9 cellular contexts compared by ENCODE assay signal in genomic region chr7:30938435-30939316, GRCh38. TPM values are rescaled to one million over a fixed set of nuclear protein-coding genes. Genes with fewer than 3 reads are reported as not detected.
DNase-seq lines count a peak whose midpoint lies in the region; ATAC-seq and TF ChIP-seq lines count a peak whose summit lies in the region.
"Had no signal": no experiment of that assay in that cellular context is flagged by ENCODE, and none has a peak within 500 bp of the region (broad histone marks: within the 10 kb centered on the region; RNA-seq: fewer than 3 reads in every experiment).

No MANE protein-coding gene starts in this region.

- CTCF ChIA-PET in Panc1 (lab: Charles Lee), result interaction anchor here (0.6 to 1.7 kb wide), 11 partner anchors 24 to 1662 kb away, joined by 3 to 21 read pairs (median 3); no protein-coding TSS in a partner anchor

- WGBS in ovary, 3 donors, result 8 to 11% (median 9%) methylated on average over 21 to 25 of the region's 25 CpGs

- no peaks in the 10 kb centered on the region for H3K36me3 ChIP-seq in Panc1 (ENCODE audit: control insufficient read depth, insufficient read depth, low read length)
- H3K36me3 ChIP-seq in ovary, result no peaks in the 10 kb centered on the region
- no peaks in the 10 kb centered on the region for H3K36me3 ChIP-seq in upper lobe of right lung

- H3K27ac ChIP-seq in Panc1 (ENCODE audit: low read length) (no peak overlapping the region), ovary (no peak overlapping the region), upper lobe of right lung (no peak overlapping the region)
- H3K27ac ChIP-seq: skin epidermis had no signal

- no peak for TF ChIP-seq POLR2A in ovary (IDR thresholded peaks at IDR 0.05)

- H3K27me3 ChIP-seq in Panc1 (ENCODE audit: control insufficient read depth, insufficient read depth, low read length) (peaks cover 29% of the 10 kb centered on the region), ovary (no peaks in the 10 kb centered on the region), upper lobe of right lung (peaks cover 6% of the 10 kb centered on the region)

- H3K4me3 ChIP-seq in Panc1 (ENCODE audit: low read depth in 2 of 2, low read length in 2 of 2) (peak overlapping the region in 1 of 2 experiments; percentile 3; a peak in 1 of 4 replicates), ovary (no peak overlapping the region), upper lobe of right lung (no peak overlapping the region)
- H3K4me3 ChIP-seq: skin epidermis had no signal

- peak; percentile 100 for TF ChIP-seq CTCF in Panc1 (IDR thresholded peaks at IDR 0.05)
- TF ChIP-seq CTCF in ovary (IDR thresholded peaks at IDR 0.05), result peak; percentile 67 to 76 (median 67)
- peak; percentile 99 for TF ChIP-seq CTCF in upper lobe of right lung (IDR thresholded peaks at IDR 0.05)

- BruUV-seq in Panc1 (replicated peaks; lab: Mats Ljungman, UMichigan), result no TSS peak

- H3K9me3 ChIP-seq in Panc1 (ENCODE audit: control insufficient read depth, insufficient read depth, low read depth, low read length) (no peaks in the 10 kb centered on the region), ovary (no peaks in the 10 kb centered on the region), upper lobe of right lung (no peaks in the 10 kb centered on the region)

- DNase-seq in DMS79 treated with DMSO at 0.1 percent for 48 hours (lab: John Stamatoyannopoulos, UW) (peak; percentile 77), HuH-7.5 (ENCODE audit: low spot score) (peak; percentile 87), Panc1 (ENCODE audit: low read depth, low spot score) (peak; percentile 73), glomerular visceral epithelial cell (ENCODE audit: extremely low spot score) (peak; percentile 74), ovary (peak; percentile 67 to 85 (median 78)), upper lobe of right lung (peak; percentile 92)
- DNase-seq in activated T-helper 2 cell treated with anti-CD3 and anti-CD28 coated beads, Interferon-gamma antibody, Interleukin-2, Interleukin-4, amounts not matched to agents 10 μg/mL and 5 μg/mL and 100 μg/mL, durations not matched to agents 14 hours and 24 hours and 36 hours (ENCODE audit: low spot score), result peak; percentile 54

- H3K4me3 Mint-ChIP-seq in activated T-helper 2 cell treated with anti-CD3 and anti-CD28 coated beads, Interferon-gamma antibody, Interleukin-2, Interleukin-4, amounts not matched to agents 10 μg/mL and 5 μg/mL and 100 μg/mL, durations not matched to agents 14 hours and 24 hours and 36 hours (ENCODE audit: low read depth), result no peak overlapping the region

- H3K36me3 Mint-ChIP-seq in activated T-helper 2 cell treated with anti-CD3 and anti-CD28 coated beads, Interferon-gamma antibody, Interleukin-2, Interleukin-4, amounts not matched to agents 10 μg/mL and 5 μg/mL and 100 μg/mL, durations not matched to agents 14 hours and 24 hours and 36 hours (ENCODE audit: low read depth), result no peaks in the 10 kb centered on the region

- no peak for TF ChIP-seq EP300 in ovary (IDR thresholded peaks at IDR 0.05)

- ATAC-seq in GM21529 (IDR thresholded peaks at IDR 0.05; ENCODE audit: unreplicated experiment) (peak; percentile 92), Panc1 (peak; percentile 97), upper lobe of right lung (peak; percentile 95)

- intact Hi-C loops in Panc1 (cut with micrococcal nuclease; ENCODE audit: unreplicated experiment), result loop anchor here (5.0 kb wide), 1 partner anchor 184 kb away; no protein-coding TSS in a partner anchor
- intact Hi-C loops in activated T-helper 2 cell treated with anti-CD3 and anti-CD28 coated beads, Interferon-gamma antibody, Interleukin-2, Interleukin-4, amounts not matched to agents 10 μg/mL and 5 μg/mL and 100 μg/mL, durations not matched to agents 14 hours and 24 hours and 36 hours (cut with micrococcal nuclease), result loop anchor here (1.0 kb wide), 1 partner anchor 36 kb away; no protein-coding TSS in a partner anchor
- intact Hi-C loops in ovary (cut with DNase I), result no loop called here
- intact Hi-C loops in upper lobe of right lung (cut with DNase I), result no loop called here

- in situ Hi-C loops in Panc1 (cut with HindIII; ENCODE audit: low pct_unique_long_range_greater_than_20kb, low sequenced_read_pairs), result no loop called here

- POLR2A ChIA-PET in Panc1 (lab: Charles Lee), result no interaction called here

- no peaks in the 10 kb centered on the region for H3K4me1 Mint-ChIP-seq in activated T-helper 2 cell treated with anti-CD3 and anti-CD28 coated beads, Interferon-gamma antibody, Interleukin-2, Interleukin-4, amounts not matched to agents 10 μg/mL and 5 μg/mL and 100 μg/mL, durations not matched to agents 14 hours and 24 hours and 36 hours (ENCODE audit: low read depth)

- H3K9me3 Mint-ChIP-seq in activated T-helper 2 cell treated with anti-CD3 and anti-CD28 coated beads, Interferon-gamma antibody, Interleukin-2, Interleukin-4, amounts not matched to agents 10 μg/mL and 5 μg/mL and 100 μg/mL, durations not matched to agents 14 hours and 24 hours and 36 hours, result no peaks in the 10 kb centered on the region

- H3K27me3 Mint-ChIP-seq in activated T-helper 2 cell treated with anti-CD3 and anti-CD28 coated beads, Interferon-gamma antibody, Interleukin-2, Interleukin-4, amounts not matched to agents 10 μg/mL and 5 μg/mL and 100 μg/mL, durations not matched to agents 14 hours and 24 hours and 36 hours (ENCODE audit: low read depth), result peaks cover 34% of the 10 kb centered on the region

- H3K27ac Mint-ChIP-seq in activated T-helper 2 cell treated with anti-CD3 and anti-CD28 coated beads, Interferon-gamma antibody, Interleukin-2, Interleukin-4, amounts not matched to agents 10 μg/mL and 5 μg/mL and 100 μg/mL, durations not matched to agents 14 hours and 24 hours and 36 hours, result no peak overlapping the region

- no peaks in the 10 kb centered on the region for H3K4me1 ChIP-seq in Panc1 (ENCODE audit: control insufficient read depth, insufficient read depth, low read length)
- peaks cover 4% of the 10 kb centered on the region for H3K4me1 ChIP-seq in ovary (ENCODE audit: insufficient read depth)
- H3K4me1 ChIP-seq in upper lobe of right lung, result peaks cover 7% of the 10 kb centered on the region

RNA-seq across cellular contexts. Expression of gene GHRHR, which starts 25.1 kb away (rescaled TPM):
- total RNA-seq in Panc1 (2021; ENCODE audit: unreplicated experiment) (not detected), ovary (not detected), upper lobe of right lung (not detected)
- polyA plus RNA-seq in Panc1 (2012; ENCODE audit: insufficient read length), result not detected
- not detected in 2 replicates for total RNA-seq in activated T-helper 2 cell treated with anti-CD3 and anti-CD28 coated beads, Interferon-gamma antibody, Interleukin-2, Interleukin-4, amounts not matched to agents 10 μg/mL and 5 μg/mL and 100 μg/mL, durations not matched to agents 14 hours and 24 hours and 36 hours
- polyA plus RNA-seq in ovary, result not detected

RNA-seq across cellular contexts. Expression of gene AQP1, which starts 27.0 kb away (rescaled TPM):
- total RNA-seq in Panc1 (2021; ENCODE audit: unreplicated experiment) (0.57 TPM), ovary (100 to 1,000 TPM in 1 of 7 donors, 10 to 100 TPM in 6; 10.2 to 114 (median 47.0) TPM), upper lobe of right lung (1,132 TPM)
- polyA plus RNA-seq in Panc1 (2012; ENCODE audit: insufficient read length), result 0.25 TPM
- not detected in 2 replicates for total RNA-seq in activated T-helper 2 cell treated with anti-CD3 and anti-CD28 coated beads, Interferon-gamma antibody, Interleukin-2, Interleukin-4, amounts not matched to agents 10 μg/mL and 5 μg/mL and 100 μg/mL, durations not matched to agents 14 hours and 24 hours and 36 hours
- 100 to 1,000 TPM in 1 of 2 donors, 10 to 100 TPM in 1; 91.0 to 151 TPM for polyA plus RNA-seq in ovary

Comparison
In these comparisons a context has a peak if more than half of its experiments do, and no peak if none do; other contexts are left out.
1. intact Hi-C loops: an anchor here in Panc1 (5.0 kb wide) and activated T-helper 2 cell treated with anti-CD3 and anti-CD28 coated beads, Interferon-gamma antibody, Interleukin-2, Interleukin-4, amounts not matched to agents 10 μg/mL and 5 μg/mL and 100 μg/mL, durations not matched to agents 14 hours and 24 hours and 36 hours (1.0 kb wide); none called in ovary and upper lobe of right lung.